8 cellular contexts compared by ENCODE assay signal in genomic region chr5:98775246-98775961, GRCh38. TPM values are rescaled to one million over a fixed set of nuclear protein-coding genes. Genes with fewer than 3 reads are reported as not detected.
DNase-seq lines count a peak whose midpoint lies in the region; ATAC-seq and TF ChIP-seq lines count a peak whose summit lies in the region.

No MANE protein-coding gene starts in this region.

- DNase-seq in HAP-1 (ENCODE audit: low spot score in 2 of 2) = peak in 1 of 2 experiments; percentile 63
- no peak for DNase-seq in WTC11 (ENCODE audit: low spot score)
- DNase-seq in right cardiac atrium = no peak
- no peak for DNase-seq in Kasumi-1 (lab: John Stamatoyannopoulos, UW)
- DNase-seq in germinal center (ENCODE audit: low spot score) = no peak
- no peak for DNase-seq in left lobe of liver (ENCODE audit: low spot score)
- no peak for DNase-seq in aorta

- POLR2A ChIA-PET in WTC11 (lab: Charles Lee) = no interaction called here

- no peak for TF ChIP-seq CTCF in WTC11 (IDR thresholded peaks at IDR 0.05)

- peak overlapping the region; percentile 75 for H3K4me2 ChIP-seq in skeletal muscle satellite cell (ENCODE audit: low read length)

- CTCF ChIA-PET in WTC11 (lab: Charles Lee) = no interaction called here

- peak overlapping the region; percentile 99 for H3K9ac ChIP-seq in skeletal muscle satellite cell (ENCODE audit: low read depth, low read length)

- H3K4me3 ChIP-seq in HAP-1 = peak overlapping the region; percentile 71
- peak overlapping the region; percentile 78 for H3K4me3 ChIP-seq in right cardiac atrium (ENCODE audit: low read length)
- H3K4me3 ChIP-seq in skeletal muscle satellite cell (ENCODE audit: low read length) = peak overlapping the region; percentile 91
- H3K4me3 ChIP-seq in aorta (ENCODE audit: low read length in 2 of 2) = no peak overlapping the region

- in situ Hi-C loops in HAP-1 (cut with MboI; ENCODE audit: low sequenced_read_pairs) = no loop called here

- H3K36me3 Mint-ChIP-seq in WTC11 = peaks cover 34% of the 10 kb centered on the region

- H3K27ac ChIP-seq in right cardiac atrium (ENCODE audit: low read length) = no peak overlapping the region
- H3K27ac ChIP-seq in aorta (ENCODE audit: low read depth in 1 of 2, low read length in 2 of 2) = no peak overlapping the region

- H3K9me3 ChIP-seq in HAP-1 (no peaks in the 10 kb centered on the region), right cardiac atrium (ENCODE audit: control insufficient read depth, low read length) (no peaks in the 10 kb centered on the region), skeletal muscle satellite cell (replicated peaks; ENCODE audit: low read length) (no peaks in the 10 kb centered on the region), aorta (ENCODE audit: control insufficient read depth, low read length) (no peaks in the 10 kb centered on the region)

- WGBS in right cardiac atrium = 67% methylated on average over 12 of the region's 12 CpGs
- WGBS in aorta, 2 donors = 89 to 90% methylated on average over 12 of the region's 12 CpGs

- H3K4me1 Mint-ChIP-seq in WTC11 = peaks cover 50% of the 10 kb centered on the region

- peaks cover 18% of the 10 kb centered on the region for H3K4me1 ChIP-seq in HAP-1
- H3K4me1 ChIP-seq in right cardiac atrium (ENCODE audit: control insufficient read depth, insufficient read depth, low read length) = peaks cover 6% of the 10 kb centered on the region
- H3K4me1 ChIP-seq in skeletal muscle satellite cell (ENCODE audit: control insufficient read depth, insufficient read depth, low read length) = peaks cover 32% of the 10 kb centered on the region
- peaks cover 0 to 2% of the 10 kb centered on the region in 2 donors for H3K4me1 ChIP-seq in aorta (ENCODE audit: control insufficient read depth in 1 of 2, insufficient read depth in 2 of 2, low read length in 2 of 2)

- H3K36me3 ChIP-seq in HAP-1 (replicated peaks) (peaks cover 22% of the 10 kb centered on the region), skeletal muscle satellite cell (ENCODE audit: insufficient read depth, low read length) (peaks cover 67% of the 10 kb centered on the region), aorta (ENCODE audit: control insufficient read depth in 1 of 2, insufficient read depth in 2 of 2, low read length in 1 of 2) (no peaks in the 10 kb centered on the region)

- ATAC-seq in WTC11 (no peak), right cardiac atrium (no peak), left lobe of liver (no peak), aorta (ENCODE audit: low FRiP score) (no peak)

- peaks cover 9% of the 10 kb centered on the region for H3K27me3 Mint-ChIP-seq in WTC11 (ENCODE audit: low read depth)

- no peaks in the 10 kb centered on the region for H3K9me3 Mint-ChIP-seq in WTC11

- H3K27ac Mint-ChIP-seq in WTC11 = no peak overlapping the region

- H3K4me3 Mint-ChIP-seq in WTC11 = peak overlapping the region; percentile 96

- intact Hi-C loops in right cardiac atrium (cut with DNase I) = no loop called here
- intact Hi-C loops in aorta (cut with DNase I) = no loop called here

- H3K27me3 ChIP-seq in HAP-1 (ENCODE audit: low read depth) (no peaks in the 10 kb centered on the region), right cardiac atrium (ENCODE audit: control insufficient read depth, insufficient read depth) (no peaks in the 10 kb centered on the region), skeletal muscle satellite cell (ENCODE audit: control insufficient read depth, insufficient read depth, low read length) (no peaks in the 10 kb centered on the region), aorta (ENCODE audit: control insufficient read depth in 1 of 2, insufficient read depth in 2 of 2, low read length in 1 of 2) (no peaks in the 10 kb centered on the region)

TF ChIP-seq in WTC11, 78 proteins besides CTCF, POLR2A, EP300 and RAD21:
- TF ChIP-seq NFATC4 (CRISPR knock-in tag; IDR thresholded peaks at IDR 0.05) = no peak
- TF ChIP-seq ELF4 (CRISPR knock-in tag; IDR thresholded peaks at IDR 0.05; ENCODE audit: low read depth) = no peak
- TF ChIP-seq FOXJ3 (CRISPR knock-in tag; IDR thresholded peaks at IDR 0.05; ENCODE audit: borderline replicate concordance) = no peak
- TF ChIP-seq GTF2I (CRISPR knock-in tag; conservative IDR thresholded peaks at IDR 0.05) = no peak
- no peak for TF ChIP-seq FOXP4 (CRISPR knock-in tag; IDR thresholded peaks at IDR 0.05)
- TF ChIP-seq NR2C2 (CRISPR knock-in tag; IDR thresholded peaks at IDR 0.05) = no peak
- no peak for TF ChIP-seq RORB (CRISPR knock-in tag; IDR thresholded peaks at IDR 0.05)
- TF ChIP-seq OVOL2 (CRISPR knock-in tag; IDR thresholded peaks at IDR 0.05; ENCODE audit: borderline replicate concordance) = no peak
- TF ChIP-seq CBFB (CRISPR knock-in tag; IDR thresholded peaks at IDR 0.05; ENCODE audit: low read depth) = no peak
- no peak for TF ChIP-seq AR (CRISPR knock-in tag; IDR thresholded peaks at IDR 0.05)
- no peak for TF ChIP-seq ZNF219 (CRISPR knock-in tag; IDR thresholded peaks at IDR 0.05; ENCODE audit: borderline replicate concordance)
- TF ChIP-seq ETV6 (CRISPR knock-in tag; IDR thresholded peaks at IDR 0.05) = no peak
- no peak for TF ChIP-seq ZNF423 (CRISPR knock-in tag; IDR thresholded peaks at IDR 0.05)
- TF ChIP-seq ESRRA (CRISPR knock-in tag; IDR thresholded peaks at IDR 0.05; ENCODE audit: borderline replicate concordance) = no peak
- no peak for TF ChIP-seq ZNF396 (CRISPR knock-in tag; IDR thresholded peaks at IDR 0.05; ENCODE audit: borderline replicate concordance)
- TF ChIP-seq PRRX2 (CRISPR knock-in tag; IDR thresholded peaks at IDR 0.05) = no peak

RNA-seq across cellular contexts. Expression of gene RGMB, which starts 1.9 kb away (rescaled TPM):
- total RNA-seq in WTC11 (2021) (33.0 to 40.7 TPM (median 40.0 TPM) in 3 replicates), right cardiac atrium (10 to 100 TPM; 15.6 to 17.7 (median 16.7) TPM), left lobe of liver (6.0 TPM), aorta (10 to 100 TPM; 11.9 to 13.9 TPM)
- polyA plus RNA-seq in right cardiac atrium (6.5 TPM), aorta (1 to 10 TPM; 1.5 to 4.5 TPM)
- 30.7 and 89.3 TPM in 2 replicates for total RNA-seq in skeletal muscle satellite cell (2012; rRNA removed)

Comparison
In these comparisons a context has a peak if more than half of its experiments do, and no peak if none do; other contexts are left out.
1. H3K4me3 ChIP-seq: peak in HAP-1 (single experiment), right cardiac atrium (single experiment) and skeletal muscle satellite cell (single experiment); none in aorta (0 of 2).